Comparison of ENCODE assay signal across 18 cellular contexts in genomic region chr7:45092100-45092930, GRCh38. TPM values are rescaled to one million over a fixed set of nuclear protein-coding genes. Genes with fewer than 3 reads are reported as not detected.
DNase-seq lines count a peak whose midpoint lies in the region; ATAC-seq and TF ChIP-seq lines count a peak whose summit lies in the region.
"Had no signal": no experiment of that assay in that cellular context is flagged by ENCODE, and none has a peak within 500 bp of the region (broad histone marks: within the 10 kb centered on the region; RNA-seq: fewer than 3 reads in every experiment).

No MANE protein-coding gene starts in this region.

- H3K27me3 ChIP-seq in foreskin keratinocyte: no peaks in the 10 kb centered on the region
- H3K27me3 ChIP-seq in effector memory CD4-positive, alpha-beta T cell (replicated peaks; ENCODE audit: control insufficient read depth, insufficient read depth, low read length, poor library complexity, severe bottlenecking): peaks cover 10% of the 10 kb centered on the region
- H3K27me3 ChIP-seq in colonic mucosa: peaks cover 11% of the 10 kb centered on the region
- H3K27me3 ChIP-seq: thyroid gland had no signal

- peaks cover 5% of the 10 kb centered on the region for H3K4me1 Mint-ChIP-seq in glutamatergic neuron (ENCODE audit: low read depth, unreplicated experiment)
- peaks cover 0 to 6% of the 10 kb centered on the region in 2 donors for H3K4me1 Mint-ChIP-seq in effector memory CD8-positive, alpha-beta T cell (ENCODE audit: low read depth in 2 of 2)
- H3K4me1 Mint-ChIP-seq: nephron had no signal

- no peak overlapping the region for H3K9ac ChIP-seq in colonic mucosa (ENCODE audit: low read depth in 2 of 2, low read length in 2 of 2)

- H3K27ac ChIP-seq in foreskin keratinocyte (no peak overlapping the region), colonic mucosa (no peak overlapping the region)
- no peak overlapping the region for H3K27ac ChIP-seq in effector memory CD4-positive, alpha-beta T cell (ENCODE audit: insufficient read depth, low read length, poor library complexity, severe bottlenecking)
- H3K27ac ChIP-seq: gastrocnemius medialis, thyroid gland had no signal

- no peaks in the 10 kb centered on the region for H3K36me3 ChIP-seq in effector memory CD4-positive, alpha-beta T cell (ENCODE audit: control insufficient read depth, insufficient read depth, low read length)
- no peaks in the 10 kb centered on the region for H3K36me3 ChIP-seq in colonic mucosa
- H3K36me3 ChIP-seq: gastrocnemius medialis, thyroid gland had no signal

- TF ChIP-seq CTCF in foreskin keratinocyte (conservative IDR thresholded peaks at IDR 0.05) (peak; percentile 26), colonic mucosa (IDR thresholded peaks at IDR 0.05) (no peak), glutamatergic neuron (IDR thresholded peaks at IDR 0.05; ENCODE audit: partially characterized antibody, unreplicated experiment) (no peak)

- ATAC-seq in foreskin keratinocyte: peak; percentile 68
- ATAC-seq in effector memory CD8-positive, alpha-beta T cell (replicated peaks): no peak
- ATAC-seq: gastrocnemius medialis had no signal

- no peaks in the 10 kb centered on the region for H3K9me3 ChIP-seq in effector memory CD4-positive, alpha-beta T cell (ENCODE audit: control insufficient read depth, low read length)
- H3K9me3 ChIP-seq in colonic mucosa: no peaks in the 10 kb centered on the region
- H3K9me3 ChIP-seq: gastrocnemius medialis, thyroid gland had no signal

- H3K27me3 Mint-ChIP-seq in glutamatergic neuron (ENCODE audit: unreplicated experiment): peaks cover 4% of the 10 kb centered on the region
- peaks cover 8 to 9% of the 10 kb centered on the region in 2 donors for H3K27me3 Mint-ChIP-seq in effector memory CD8-positive, alpha-beta T cell

- intact Hi-C loops in colonic mucosa (cut with DNase I): no loop called here

- peaks cover 10% of the 10 kb centered on the region for H3K4me1 ChIP-seq in foreskin keratinocyte
- H3K4me1 ChIP-seq in effector memory CD4-positive, alpha-beta T cell (ENCODE audit: control insufficient read depth, insufficient read depth, low read length, poor library complexity, severe bottlenecking): peaks cover 6% of the 10 kb centered on the region
- H3K4me1 ChIP-seq in colonic mucosa: no peaks in the 10 kb centered on the region
- H3K4me1 ChIP-seq: gastrocnemius medialis had no signal

- H3K9me3 Mint-ChIP-seq in glutamatergic neuron (ENCODE audit: unreplicated experiment): peaks cover 9% of the 10 kb centered on the region
- H3K9me3 Mint-ChIP-seq in effector memory CD8-positive, alpha-beta T cell: peaks cover 0 to 1% of the 10 kb centered on the region in 2 donors
- H3K9me3 Mint-ChIP-seq: activated CD4-positive, alpha-beta memory T cell treated with anti-CD3 and anti-CD28 coated beads, Interleukin-2, amount 10 ng/mL, durations not matched to agents 7 days and 5 days had no signal

- peak; percentile 33 for DNase-seq in activated effector memory CD4-positive, alpha-beta T cell treated with anti-CD3 and anti-CD28 coated beads, Interleukin-2, amount 50 U/mL, for 16 hours
- DNase-seq in activated effector memory CD4-positive, alpha-beta T cell treated with Interleukin-2 at 50 U/mL for 16 hours: no peak
- DNase-seq in T1000 (lab: John Stamatoyannopoulos, UW): peak; percentile 74
- DNase-seq in foreskin keratinocyte: peak; percentile 47 to 75
- DNase-seq in effector memory CD4-positive, alpha-beta T cell: no peak
- no peak for DNase-seq in colonic mucosa
- no peak for DNase-seq in glutamatergic neuron
- DNase-seq in effector memory CD8-positive, alpha-beta T cell: no peak
- DNase-seq: activated CD4-positive, alpha-beta memory T cell treated with anti-CD3 and anti-CD28 coated beads, Interleukin-2, amount 10 ng/mL, durations not matched to agents 7 days and 5 days; activated naive CD4-positive, alpha-beta T cell treated with Interleukin-2 at 50 U/mL for 16 hours; DMS79 treated with DMSO at 0.1 percent for 48 hours; gastrocnemius medialis; NCI-H1694 treated with DMSO at 0.1 percent for 48 hours; T-helper 2 cell; thyroid gland had no signal

- no peak overlapping the region for H3K4me3 ChIP-seq in effector memory CD4-positive, alpha-beta T cell (ENCODE audit: insufficient read depth, low read depth, low read length, poor library complexity, severe bottlenecking)
- H3K4me3 ChIP-seq in colonic mucosa: no peak overlapping the region
- H3K4me3 ChIP-seq: gastrocnemius medialis, thyroid gland had no signal

- no peak overlapping the region for H3K27ac Mint-ChIP-seq in glutamatergic neuron (ENCODE audit: unreplicated experiment)
- no peak overlapping the region for H3K27ac Mint-ChIP-seq in effector memory CD8-positive, alpha-beta T cell
- H3K27ac Mint-ChIP-seq: activated CD4-positive, alpha-beta memory T cell treated with anti-CD3 and anti-CD28 coated beads, Interleukin-2, amount 10 ng/mL, durations not matched to agents 7 days and 5 days; nephron had no signal

- no peak overlapping the region for H3K4me3 Mint-ChIP-seq in glutamatergic neuron (ENCODE audit: unreplicated experiment)
- no peak overlapping the region for H3K4me3 Mint-ChIP-seq in effector memory CD8-positive, alpha-beta T cell
- H3K4me3 Mint-ChIP-seq: activated CD4-positive, alpha-beta memory T cell treated with anti-CD3 and anti-CD28 coated beads, Interleukin-2, amount 10 ng/mL, durations not matched to agents 7 days and 5 days; nephron had no signal

- peaks cover 4% of the 10 kb centered on the region for H3K36me3 Mint-ChIP-seq in glutamatergic neuron (ENCODE audit: unreplicated experiment)
- peaks cover 10% of the 10 kb centered on the region for H3K36me3 Mint-ChIP-seq in effector memory CD8-positive, alpha-beta T cell (ENCODE audit: insufficient read depth)

RNA-seq across cellular contexts. Expression of gene NACAD, which starts 3.5 kb away (rescaled TPM):
- 4.4 and 5.3 TPM in 2 replicates for total RNA-seq in foreskin keratinocyte
- polyA plus RNA-seq in foreskin keratinocyte: 3.4 and 3.8 TPM in 2 replicates
- 1 to 10 TPM; 1.0 to 3.3 TPM for total RNA-seq in colonic mucosa
- 125 TPM for total RNA-seq in glutamatergic neuron (ENCODE audit: unreplicated experiment)
- total RNA-seq: OCI-LY7 had no signal
- polyA plus RNA-seq: IgD-negative memory B cell had no signal

RNA-seq across cellular contexts. Expression of gene TBRG4, which starts 19.2 kb away (rescaled TPM):
- total RNA-seq in foreskin keratinocyte (87.5 and 93.6 TPM in 2 replicates), colonic mucosa (100 to 1,000 TPM in 1 of 2 donors, 10 to 100 TPM in 1; 91.0 to 147 TPM), glutamatergic neuron (ENCODE audit: unreplicated experiment) (90.1 TPM)
- 74.5 and 87.0 TPM in 2 replicates for polyA plus RNA-seq in foreskin keratinocyte

Comparison
In these comparisons a context has a peak if more than half of its experiments do, and no peak if none do; other contexts are left out.
1. DNase-seq: peak in activated effector memory CD4-positive, alpha-beta T cell treated with anti-CD3 and anti-CD28 coated beads, Interleukin-2, amount 50 U/mL, for 16 hours (single experiment), T1000 (single experiment) and foreskin keratinocyte (2 of 2); none in activated effector memory CD4-positive, alpha-beta T cell treated with Interleukin-2 at 50 U/mL for 16 hours (single experiment), effector memory CD4-positive, alpha-beta T cell (0 of 3), colonic mucosa (single experiment), glutamatergic neuron (single experiment) and effector memory CD8-positive, alpha-beta T cell (0 of 3).
2. RNA of gene NACAD, which starts 3.5 kb away (total RNA-seq): 125 TPM in glutamatergic neuron (single experiment); 4.4 to 5.3 TPM in foreskin keratinocyte and 1.0 to 3.3 TPM in colonic mucosa; every median in the first group is over 10 times any median in the second.